In the genomic region with DNA sequence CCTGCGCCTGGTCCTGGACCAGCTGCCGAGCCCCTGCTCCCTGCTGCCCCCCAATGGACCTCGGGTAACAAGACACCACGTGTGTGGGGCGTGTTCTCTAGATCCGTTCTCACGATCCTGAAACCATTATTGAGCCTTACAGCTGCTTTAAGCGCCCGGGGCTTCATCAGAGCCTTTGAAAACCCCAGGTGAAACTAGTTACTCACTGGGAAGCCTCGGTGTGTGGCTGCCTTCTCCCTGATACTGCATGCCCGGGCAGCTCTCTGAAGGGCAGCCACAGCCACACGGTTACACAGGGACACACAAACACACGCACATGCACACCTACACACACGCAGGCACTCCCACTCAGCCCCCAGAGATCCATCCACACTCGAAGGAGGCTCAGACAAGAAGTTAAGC, we compare ENCODE assay signal across 9 cellular contexts. TPM values are rescaled to one million over a fixed set of nuclear protein-coding genes. Genes with fewer than 3 reads are reported as not detected.
A peak's percentile ranks its signal among the peaks of the same experiment; 100 is the strongest.
DNase-seq lines count a peak whose midpoint lies in the region; ATAC-seq and TF ChIP-seq lines count a peak whose summit lies in the region.
"Had no signal": no experiment of that assay in that cellular context is flagged by ENCODE, and none has a peak within 500 bp of the region (broad histone marks: within the 10 kb centered on the region; RNA-seq: fewer than 3 reads in every experiment).

No MANE protein-coding gene starts in this region.

- H3K36me3 ChIP-seq in GM06990 (ENCODE audit: control insufficient read depth, insufficient read depth, low read length), result no peaks in the 10 kb centered on the region
- no peaks in the 10 kb centered on the region; the same call in 1 of the 2 replicates for H3K36me3 ChIP-seq in Panc1 (ENCODE audit: control insufficient read depth, insufficient read depth, low read length)
- no peaks in the 10 kb centered on the region for H3K36me3 ChIP-seq in brain microvascular endothelial cell (replicated peaks)
- H3K36me3 ChIP-seq in right lobe of liver, result no peaks in the 10 kb centered on the region
- H3K36me3 ChIP-seq in adrenal gland (replicated peaks in 1 of 2), result no peaks in the 10 kb centered on the region

- H3K9me3 ChIP-seq in Panc1 (ENCODE audit: control insufficient read depth, insufficient read depth, low read depth, low read length) (no peaks in the 10 kb centered on the region), right lobe of liver (no peaks in the 10 kb centered on the region), adrenal gland (replicated peaks in 1 of 3) (no peaks in the 10 kb centered on the region)

- H3K27me3 ChIP-seq in GM06990 (replicated peaks; ENCODE audit: control insufficient read depth, insufficient read depth, low read length) (no peaks in the 10 kb centered on the region; the same call in 1 of the 2 replicates), Panc1 (ENCODE audit: control insufficient read depth, insufficient read depth, low read length) (no peaks in the 10 kb centered on the region), brain microvascular endothelial cell (replicated peaks) (peaks cover 41% of the 10 kb centered on the region), right lobe of liver (peaks cover 0 to under 1% of the 10 kb centered on the region in 2 donors), adrenal gland (peaks cover 56% of the 10 kb centered on the region)

- peak; percentile 55 for ATAC-seq in HG02943 (IDR thresholded peaks at IDR 0.05; ENCODE audit: low read depth, unreplicated experiment)
- ATAC-seq in Panc1, result peak; percentile 80
- ATAC-seq in right lobe of liver, result peak; percentile 8 to 26 (median 16)

- intact Hi-C loops in Panc1 (cut with micrococcal nuclease; ENCODE audit: unreplicated experiment) (loop anchor here (5.0 kb wide), 1 partner anchor 167 kb away; no protein-coding TSS in a partner anchor), right lobe of liver (cut with DNase I) (no loop called here), adrenal gland (cut with DNase I) (loop anchor here in 1 of 2 donors (5.0 kb wide), 1 partner anchor 167 kb away; no protein-coding TSS in a partner anchor)

- peak; percentile 61 for DNase-seq in GM06990 (ENCODE audit: extremely low read depth, insufficient read length)
- no peak for DNase-seq in Panc1 (ENCODE audit: low read depth, low spot score)
- no peak for DNase-seq in brain microvascular endothelial cell
- no peak for DNase-seq in right lobe of liver
- DNase-seq in NCI-H774 (lab: John Stamatoyannopoulos, UW), result no peak
- DNase-seq in adrenal gland, result no peak

- no TSS peak for BruUV-seq in Panc1 (replicated peaks; lab: Mats Ljungman, UMichigan)

- POLR2A ChIA-PET in Panc1 (lab: Charles Lee), result interaction anchor here (0.5 to 0.6 kb wide), 2 partner anchors 20 to 75 kb away, joined by 6 read pairs; no protein-coding TSS in a partner anchor

- CTCF ChIA-PET in Panc1 (lab: Charles Lee), result interaction anchor here (0.6 to 1.4 kb wide), 5 partner anchors 9 to 286 kb away, joined by 3 to 6 read pairs (median 3); no protein-coding TSS in a partner anchor

- WGBS in right lobe of liver (ENCODE audit: insufficient coverage, low coverage, low lambda C conversion rate, missing lambda C conversion rate), result 8% methylated on average over 12 of the region's 15 CpGs
- 2 to 7% (median 4%) methylated on average over 10 to 15 of the region's 15 CpGs for WGBS in adrenal gland, 4 donors

- H3K27ac ChIP-seq in 22Rv1 (no peak overlapping the region), Panc1 (ENCODE audit: low read length) (0 out of 2 replicates have a peak overlapping the region, but pooled peaks have one; percentile 8), brain microvascular endothelial cell (no peak overlapping the region), right lobe of liver (no peak overlapping the region), adrenal gland (no peak overlapping the region)

- in situ Hi-C loops in Panc1 (cut with HindIII; ENCODE audit: low pct_unique_long_range_greater_than_20kb, low sequenced_read_pairs) (no loop called here), brain microvascular endothelial cell (cut with HindIII; ENCODE audit: low pct_ligation_motif_present, low sequenced_read_pairs) (no loop called here)

- TF ChIP-seq POLR2A in right lobe of liver (IDR thresholded peaks at IDR 0.05) (no peak), adrenal gland (IDR thresholded peaks at IDR 0.05) (no peak)

- TF ChIP-seq CTCF in 22Rv1 (IDR thresholded peaks at IDR 0.05) (peak; percentile 73), GM06990 (IDR thresholded peaks at IDR 0.05; ENCODE audit: insufficient read depth, low read length, poor library complexity, severe bottlenecking) (peak; percentile 86), Panc1 (IDR thresholded peaks at IDR 0.05) (peak; percentile 93), brain microvascular endothelial cell (IDR thresholded peaks at IDR 0.05; ENCODE audit: low read depth, low read length, missing control alignments) (peak; percentile 79), right lobe of liver (IDR thresholded peaks at IDR 0.05) (peak in 3 of 4 donors; percentile 28 to 40 (median 38)), adrenal gland (IDR thresholded peaks at IDR 0.05) (peak in 3 of 6 experiments; percentile 13 to 28 (median 23))

- H3K4me1 ChIP-seq in Panc1 (ENCODE audit: control insufficient read depth, insufficient read depth, low read length), result peaks cover 17% of the 10 kb centered on the region
- peaks cover 0 to 27% (median 3%) of the 10 kb centered on the region in 4 donors for H3K4me1 ChIP-seq in right lobe of liver
- H3K4me1 ChIP-seq in adrenal gland (replicated peaks in 1 of 2), result peaks cover 2 to 8% of the 10 kb centered on the region in 2 donors

- H3K4me3 ChIP-seq in GM06990 (replicated peaks; ENCODE audit: low read depth, low read length), result no peak overlapping the region
- peak overlapping the region in 1 of 2 experiments; percentile 28; a peak in 2 of 4 replicates for H3K4me3 ChIP-seq in Panc1 (ENCODE audit: low read depth in 2 of 2, low read length in 2 of 2)
- H3K4me3 ChIP-seq in brain microvascular endothelial cell (ENCODE audit: low read depth, low read length), result no peak overlapping the region
- H3K4me3 ChIP-seq in right lobe of liver, result no peak overlapping the region
- H3K4me3 ChIP-seq in adrenal gland, result no peak overlapping the region
- H3K4me3 ChIP-seq: lung had no signal

RNA-seq across cellular contexts. Expression of a gene that starts 5.3 kb away (rescaled TPM):
- total RNA-seq in Panc1 (2021; ENCODE audit: unreplicated experiment) (11.1 TPM), right lobe of liver (1 to 10 TPM in 1 of 6 experiments, under 1 TPM in 2, not detected in 3; 0.27 to 1.2 (median 0.68) TPM), adrenal gland (under 1 TPM in 3 of 8 donors, not detected in 5; 0.07 to 0.18 (median 0.14) TPM)
- 18.8 TPM for polyA plus RNA-seq in Panc1 (2012; ENCODE audit: insufficient read length)
- polyA plus RNA-seq in adrenal gland, result under 1 TPM in 2 of 3 donors, not detected in 1; 0.04 to 0.10 TPM

RNA-seq across cellular contexts. Expression of a gene that starts 10.1 kb away (rescaled TPM):
- 8.5 TPM for total RNA-seq in Panc1 (2021; ENCODE audit: unreplicated experiment)
- polyA plus RNA-seq in Panc1 (2012; ENCODE audit: insufficient read length), result 13.6 TPM
- 100 to 1,000 TPM in 4 of 6 experiments, 10 to 100 TPM in 2; 81.6 to 149 (median 120) TPM for total RNA-seq in right lobe of liver
- 10 to 100 TPM in 1 of 8 donors, 1 to 10 TPM in 7; 2.3 to 10.8 (median 6.1) TPM for total RNA-seq in adrenal gland
- polyA plus RNA-seq in adrenal gland, result 1 to 10 TPM in 2 of 3 donors, under 1 TPM in 1; 0.16 to 9.8 (median 6.8) TPM

RNA-seq across cellular contexts. Expression of a gene that starts 20.9 kb away (rescaled TPM):
- total RNA-seq in Panc1 (2021; ENCODE audit: unreplicated experiment), result 120 TPM
- 194 TPM for polyA plus RNA-seq in Panc1 (2012; ENCODE audit: insufficient read length)
- total RNA-seq in right lobe of liver, result 10 to 100 TPM; 10.8 to 19.7 (median 14.1) TPM
- 10 to 100 TPM in 7 of 8 donors, 1 to 10 TPM in 1; 8.4 to 29.4 (median 15.0) TPM for total RNA-seq in adrenal gland
- 10 to 100 TPM; 11.3 to 26.6 (median 13.0) TPM for polyA plus RNA-seq in adrenal gland

RNA-seq across cellular contexts. Expression of a gene that starts 51.5 kb away (rescaled TPM):
- total RNA-seq in Panc1 (2021; ENCODE audit: unreplicated experiment), result 7.0 TPM
- 14.2 TPM for polyA plus RNA-seq in Panc1 (2012; ENCODE audit: insufficient read length)
- 1 to 10 TPM; 1.1 to 3.2 (median 2.1) TPM for total RNA-seq in right lobe of liver
- total RNA-seq in adrenal gland, result 10 to 100 TPM in 4 of 8 donors, 1 to 10 TPM in 4; 2.7 to 36.4 (median 9.7) TPM
- polyA plus RNA-seq in adrenal gland, result 100 to 1,000 TPM in 1 of 3 donors, 10 to 100 TPM in 1, 1 to 10 TPM in 1; 1.2 to 169 (median 63.8) TPM

Comparison
In these comparisons a context has a peak if more than half of its experiments do, and no peak if none do; other contexts are left out.
1. ATAC-seq: peak in every context shown above with its lines; median percentile 80 in Panc1; 55 in HG02943; 16 in right lobe of liver.